10 cellular contexts compared by ENCODE assay signal in the genomic region with DNA sequence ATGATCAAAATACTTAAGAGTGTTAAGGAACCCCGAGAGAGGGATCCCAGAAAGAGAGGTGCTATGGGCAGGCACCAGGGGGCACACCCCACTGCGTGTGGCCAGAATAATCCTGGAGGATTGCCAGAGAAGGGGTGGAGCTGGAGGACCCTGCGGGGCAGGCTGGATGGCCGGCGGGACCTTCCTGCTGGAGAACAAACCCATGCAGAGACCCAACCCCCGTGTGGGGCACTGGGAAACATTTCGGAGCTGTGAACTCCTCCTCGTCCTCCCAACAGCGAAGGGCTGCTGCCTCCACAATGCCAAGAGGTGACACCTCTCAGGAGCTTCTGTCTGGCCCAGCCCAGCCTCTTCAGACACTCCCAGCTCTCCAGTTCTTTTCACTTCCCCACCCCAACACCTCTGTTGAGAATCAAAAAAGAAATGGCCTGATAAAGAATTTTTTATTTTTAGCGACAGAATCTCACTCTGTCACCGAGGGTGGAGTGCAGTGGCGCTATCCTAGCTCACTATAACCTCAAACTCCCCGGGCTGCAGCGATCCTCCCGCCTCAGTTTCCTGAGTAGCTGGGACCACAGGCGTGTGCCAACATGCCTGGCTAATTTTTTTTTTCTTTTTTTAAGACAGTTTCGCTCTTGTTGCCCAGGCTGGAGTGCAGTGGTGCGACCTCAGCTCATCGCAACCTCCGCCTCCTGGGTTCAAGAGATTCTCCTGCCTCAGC. TPM values are rescaled to one million over a fixed set of nuclear protein-coding genes. Genes with fewer than 3 reads are reported as not detected.
A peak's percentile ranks its signal among the peaks of the same experiment; 100 is the strongest.
DNase-seq lines count a peak whose midpoint lies in the region; ATAC-seq, FAIRE-seq and TF ChIP-seq lines count a peak whose summit lies in the region.
"Had no signal": no experiment of that assay in that cellular context is flagged by ENCODE, and none has a peak within 500 bp of the region (broad histone marks: within the 10 kb centered on the region; RNA-seq: fewer than 3 reads in every experiment).

No MANE protein-coding gene starts in this region.

- no peak for TF ChIP-seq EP300 in H1 (IDR thresholded peaks at IDR 0.05; ENCODE audit: borderline replicate concordance in 1 of 2, low read depth in 2 of 2, low read length in 2 of 2)

- TF ChIP-seq POLR2A in H1 (IDR thresholded peaks at IDR 0.05; ENCODE audit: control extremely low read depth in 1 of 2, low read depth in 2 of 2, low read length in 2 of 2): no peak

- H2BK20ac ChIP-seq in H1 (ENCODE audit: low read length): no peak overlapping the region

- peak overlapping the region; percentile 49; the same call in 1 of the 2 replicates for H2AFZ ChIP-seq in OCI-LY7 (ENCODE audit: low read length)
- H2AFZ ChIP-seq in H1 (ENCODE audit: low read length): no peak overlapping the region; the same call in 1 of the 2 replicates
- peak overlapping the region; percentile 83 for H2AFZ ChIP-seq in neuronal stem cell (ENCODE audit: low read length)

- H3K79me2 ChIP-seq in OCI-LY7 (ENCODE audit: insufficient read depth, low read depth, low read length) (no peaks in the 10 kb centered on the region), H1 (ENCODE audit: control insufficient read depth in 1 of 2, insufficient read depth in 2 of 2, low read length in 2 of 2) (no peaks in the 10 kb centered on the region)

- POLR2A ChIA-PET in OCI-LY7 (lab: Charles Lee) (interaction anchor here (0.8 kb wide), 2 partner anchors 8 to 90 kb away, joined by 3 read pairs; no protein-coding TSS in a partner anchor), H1 (lab: Charles Lee; ENCODE audit: partially characterized antibody) (interaction anchor here (0.8 to 4.0 kb wide), 5 partner anchors 11 to 158 kb away, joined by 3 to 19 read pairs (median 3); no protein-coding TSS in a partner anchor)

- H4K91ac ChIP-seq in H1 (replicated peaks; ENCODE audit: insufficient read length, low read length): no peak overlapping the region
- H4K91ac ChIP-seq in neuronal stem cell (ENCODE audit: low read depth, low read length, poor library complexity): no peak overlapping the region

- H3K36me3 ChIP-seq in OCI-LY7 (ENCODE audit: insufficient read depth, low read length) (no peaks in the 10 kb centered on the region), H1 (ENCODE audit: control insufficient read depth in 2 of 4, insufficient read depth in 4 of 4, low read length in 3 of 4) (no peaks in the 10 kb centered on the region), neuronal stem cell (replicated peaks in 1 of 2; ENCODE audit: control insufficient read depth in 2 of 2, insufficient read depth in 2 of 2, low read length in 2 of 2) (no peaks in the 10 kb centered on the region)

- no peaks in the 10 kb centered on the region for H3K9me3 ChIP-seq in OCI-LY7 (ENCODE audit: low read length)
- H3K9me3 ChIP-seq in H1 (ENCODE audit: insufficient read depth in 2 of 2, low read depth in 1 of 2, low read length in 1 of 2): no peaks in the 10 kb centered on the region
- H3K9me3 ChIP-seq in neuronal stem cell (replicated peaks in 1 of 2; ENCODE audit: control insufficient read depth in 2 of 2, insufficient read depth in 1 of 2, low read depth in 1 of 2, low read length in 2 of 2): no peaks in the 10 kb centered on the region

- H3K4me1 ChIP-seq in OCI-LY7 (ENCODE audit: insufficient read depth, low read length, poor library complexity, severe bottlenecking) (peaks cover 12% of the 10 kb centered on the region), H1 (replicated peaks in 1 of 4; ENCODE audit: control insufficient read depth in 3 of 4, insufficient read depth in 4 of 4, low read length in 3 of 4) (peaks cover 0 to 11% (median 4%) of the 10 kb centered on the region in 4 experiments; a peak in 4 of 7 replicates), neuronal stem cell (ENCODE audit: control insufficient read depth in 2 of 2, insufficient read depth in 1 of 2, low read depth in 1 of 2, low read length in 2 of 2) (peaks cover 0 to 4% of the 10 kb centered on the region in 2 donors)

- no peak overlapping the region for H2BK120ac ChIP-seq in H1 (replicated peaks; ENCODE audit: low read depth, low read length)
- no peak overlapping the region for H2BK120ac ChIP-seq in neuronal stem cell (ENCODE audit: low read depth, low read length)

- ATAC-seq in GM18867 (IDR thresholded peaks at IDR 0.05; ENCODE audit: unreplicated experiment): no peak

- 66% methylated on average over 19 of the region's 20 CpGs; no CpG with 5 or more reads in 1 of the 2 experiments for WGBS in H1 (ENCODE audit: extremely low coverage in 1 of 2, insufficient coverage in 1 of 2, insufficient read length in 1 of 2, insufficient replicate concordance in 2 of 2, low coverage in 1 of 2, low lambda C conversion rate in 2 of 2, missing lambda C conversion rate in 1 of 2), 2 experiments
- no CpG with 5 or more reads among the region's 20 CpGs for WGBS in neuronal stem cell (ENCODE audit: extremely low coverage in 2 of 2, insufficient read length in 2 of 2, insufficient replicate concordance in 1 of 2), 2 donors

- CTCF ChIA-PET in OCI-LY7 (lab: Charles Lee; ENCODE audit: unreplicated experiment) (no interaction called here), H1 (lab: Charles Lee; ENCODE audit: partially characterized antibody) (interaction anchor here (0.5 to 5.2 kb wide), 29 partner anchors 12 to 358 kb away, joined by 3 to 27 read pairs (median 4); no protein-coding TSS in a partner anchor)

- no TSS peak for BruUV-seq in OCI-LY7 (replicated peaks; lab: Mats Ljungman, UMichigan)

- TF ChIP-seq RAD21 in H1 (IDR thresholded peaks at IDR 0.05 in 1 of 2, conservative IDR thresholded peaks at IDR 0.05 in 1 of 2; ENCODE audit: low read depth in 2 of 2, low read length in 2 of 2): peak in 1 of 2 experiments; percentile 41; a peak in 1 of 4 replicates

- H3K4ac ChIP-seq in H1 (replicated peaks; ENCODE audit: insufficient read length, low read depth, low read length) (no peak overlapping the region), neuronal stem cell (ENCODE audit: low read length) (no peak overlapping the region)

- H3K23me2 ChIP-seq in H1 (ENCODE audit: low read depth, low read length): no peaks in the 10 kb centered on the region; the same call in 1 of the 2 replicates

- H3K27me3 ChIP-seq in H1 (replicated peaks in 1 of 4; ENCODE audit: control insufficient read depth in 3 of 4, extremely low read depth in 1 of 4, insufficient read depth in 3 of 4, low read length in 3 of 4): no peaks in the 10 kb centered on the region
- H3K27me3 ChIP-seq in neuronal stem cell (ENCODE audit: control insufficient read depth in 3 of 3, insufficient read depth in 3 of 3, low read depth in 1 of 3, low read length in 3 of 3): peaks cover 0 to 11% (median 0%) of the 10 kb centered on the region in 3 experiments

- H3K4me2 ChIP-seq in OCI-LY7 (ENCODE audit: low read length) (peak overlapping the region; percentile 43), H1 (ENCODE audit: insufficient read depth in 1 of 2, low read depth in 2 of 2, low read length in 2 of 2) (peak overlapping the region; percentile 1 to 55; a peak in 3 of 4 replicates), neuronal stem cell (ENCODE audit: insufficient read depth, low read length, poor library complexity, severe bottlenecking) (peak overlapping the region; percentile 32)

- H3K23ac ChIP-seq in H1 (ENCODE audit: insufficient read length): no peak overlapping the region
- H3K23ac ChIP-seq in neuronal stem cell (ENCODE audit: low read depth, low read length, poor library complexity): no peak overlapping the region

- H3K27ac ChIP-seq in OCI-LY7 (ENCODE audit: low read depth, low read length, poor library complexity, severe bottlenecking) (no peak overlapping the region), H1 (ENCODE audit: low read depth, low read length) (no peak overlapping the region), neuronal stem cell (replicated peaks; ENCODE audit: low read length) (no peak overlapping the region)

- H3K14ac ChIP-seq in H1 (ENCODE audit: insufficient read length) (no peak overlapping the region), neuronal stem cell (ENCODE audit: low read length) (no peak overlapping the region)

- H4K5ac ChIP-seq in H1 (ENCODE audit: insufficient read length, low read depth, low read length): no peak overlapping the region

- no peaks in the 10 kb centered on the region for H3K9me2 ChIP-seq in OCI-LY7 (ENCODE audit: insufficient read depth, low read length)

- DNase-seq in OCI-LY7 (ENCODE audit: low spot score) (no peak), H1 (ENCODE audit: low read depth in 1 of 2, low spot score in 2 of 2) (peak in 1 of 2 experiments; percentile 68), neuronal stem cell (ENCODE audit: low spot score) (no peak), posterior cingulate gyrus (no peak), DMS53 (lab: John Stamatoyannopoulos, UW) (no peak)
- DNase-seq in activated effector memory CD4-positive, alpha-beta T cell treated with anti-CD3 and anti-CD28 coated beads, Interleukin-2, amount 50 U/mL, for 16 hours: no peak

- H3K79me1 ChIP-seq in H1 (ENCODE audit: low read depth, low read length) (0 out of 2 replicates have a peak, but pooled peaks cover 2% of the 10 kb centered on the region), neuronal stem cell (ENCODE audit: low read depth, low read length) (no peaks in the 10 kb centered on the region)

- no peak overlapping the region for H2AK5ac ChIP-seq in H1 (ENCODE audit: low read depth, low read length)
- peak overlapping the region; percentile 9 for H2AK5ac ChIP-seq in neuronal stem cell (ENCODE audit: low read depth, low read length)

- H2BK5ac ChIP-seq in H1 (ENCODE audit: low read depth, low read length) (peak overlapping the region; percentile 35; the same call in 1 of the 2 replicates), neuronal stem cell (ENCODE audit: low read length) (no peak overlapping the region)

- intact Hi-C loops in OCI-LY7 (cut with micrococcal nuclease; ENCODE audit: unreplicated experiment) (loop anchor here (5.0 kb wide), 2 partner anchors 160 to 300 kb away; no protein-coding TSS in a partner anchor), posterior cingulate gyrus (cut with DNase I) (loop anchor here (5.0 kb wide), 2 partner anchors 85 to 235 kb away; no protein-coding TSS in a partner anchor)

- H4K20me1 ChIP-seq in OCI-LY7 (ENCODE audit: insufficient read depth, low read length) (no peaks in the 10 kb centered on the region), H1 (replicated peaks in 1 of 2; ENCODE audit: control insufficient read depth in 1 of 2, insufficient read depth in 2 of 2, low read length in 2 of 2) (no peaks in the 10 kb centered on the region)

- H4K8ac ChIP-seq in H1 (ENCODE audit: extremely low read depth, insufficient read depth, low read length): no peak overlapping the region
- no peak overlapping the region for H4K8ac ChIP-seq in neuronal stem cell (ENCODE audit: low read depth, low read length)

- no peak for FAIRE-seq in H1 (lab: Jason Lieb, UNC)

- H3K18ac ChIP-seq in H1 (ENCODE audit: extremely low read depth, low read length) (peak overlapping the region; percentile 48), neuronal stem cell (ENCODE audit: low read length) (peak overlapping the region; percentile 83)

- peak; percentile 37 for TF ChIP-seq CTCF in GM12873 (IDR thresholded peaks at IDR 0.05; ENCODE audit: insufficient read depth, low read depth, low read length, missing control alignments)
- no peak for TF ChIP-seq CTCF in OCI-LY7 (conservative IDR thresholded peaks at IDR 0.05; ENCODE audit: low read length)
- peak; percentile 14 to 19 (median 17) for TF ChIP-seq CTCF in H1 (IDR thresholded peaks at IDR 0.05; ENCODE audit: control extremely low read depth in 1 of 3, insufficient read depth in 1 of 3, low read depth in 1 of 3, low read length in 3 of 3)

- H3K56ac ChIP-seq in H1 (replicated peaks; ENCODE audit: insufficient read length, low read depth, low read length): no peak overlapping the region

- H3K4me3 ChIP-seq in OCI-LY7 (ENCODE audit: low read depth, low read length, poor library complexity, severe bottlenecking): no peak overlapping the region
- H3K4me3 ChIP-seq in H1 (ENCODE audit: extremely low read depth in 1 of 4, insufficient read depth in 2 of 4, low read depth in 3 of 4, low read length in 4 of 4): peak overlapping the region in 1 of 4 experiments; percentile 45; a peak in 3 of 8 replicates
- no peak overlapping the region for H3K4me3 ChIP-seq in neuronal stem cell (ENCODE audit: low read length in 2 of 2)

- H2BK12ac ChIP-seq in H1 (ENCODE audit: low read depth, low read length) (no peak overlapping the region), neuronal stem cell (ENCODE audit: low read length) (no peak overlapping the region)

- H3K9ac ChIP-seq in H1 (replicated peaks in 1 of 4; ENCODE audit: extremely low read depth in 1 of 4, low read depth in 3 of 4, low read length in 3 of 4) (no peak overlapping the region), neuronal stem cell (ENCODE audit: low read depth, low read length, poor library complexity) (no peak overlapping the region)

- H2BK15ac ChIP-seq in H1 (ENCODE audit: low read length) (no peak overlapping the region), neuronal stem cell (ENCODE audit: low read length) (no peak overlapping the region)

RNA-seq across cellular contexts. Expression of gene RHOD, which starts 25.6 kb away (rescaled TPM):
- total RNA-seq in OCI-LY7 (2014; rRNA removed; shearing (Covaris generic)): not detected in 2 replicates
- total RNA-seq in OCI-LY7 (2022): not detected in 2 replicates
- total RNA-seq in H1 (2021; fragmentation: NEBNext Ultra II Directional; extraction: Animal tissue kit (Norgen Biotek cat#: 25700)): 10.5 and 12.1 TPM in 2 replicates
- polyA plus RNA-seq in H1 (2011; rRNA removed): 17.6 and 23.7 TPM in 2 replicates
- 19.2 TPM for polyA plus RNA-seq in H1 (2011; cell fraction: cytosol; rRNA removed)
- 14.9 TPM for polyA plus RNA-seq in H1 (2011; cell fraction: nucleus; rRNA removed)
- 5.0 to 14.1 TPM (median 11.5 TPM) in 4 replicates for polyA plus RNA-seq in H1 (2012, experiment 1 of 2)
- 9.3 TPM for polyA plus RNA-seq in H1 (2012, experiment 2 of 2)
- polyA plus RNA-seq in H1 (2013, experiment 1 of 2): 9.9 TPM
- 10.5 TPM for polyA plus RNA-seq in H1 (2013, experiment 2 of 2)
- polyA minus RNA-seq in H1 (2011; rRNA and poly(A)+ RNA removed): 3.1 and 3.4 TPM in 2 replicates
- polyA minus RNA-seq in H1 (2011; cell fraction: cytosol; rRNA and poly(A)+ RNA removed): 5.1 TPM
- polyA minus RNA-seq in H1 (2011; cell fraction: nucleus; rRNA and poly(A)+ RNA removed): 3.1 TPM
- 6.5 TPM for polyA plus RNA-seq in neuronal stem cell (2013, experiment 1 of 2)
- 6.2 TPM for polyA plus RNA-seq in neuronal stem cell (2013, experiment 2 of 2)

RNA-seq across cellular contexts. Expression of gene KDM2A, which starts 36.8 kb away (rescaled TPM):
- 25.4 and 31.7 TPM in 2 replicates for total RNA-seq in OCI-LY7 (2014; rRNA removed; shearing (Covaris generic))
- total RNA-seq in OCI-LY7 (2022): 62.5 and 66.2 TPM in 2 replicates
- total RNA-seq in H1 (2021; fragmentation: NEBNext Ultra II Directional; extraction: Animal tissue kit (Norgen Biotek cat#: 25700)): 56.6 and 66.2 TPM in 2 replicates
- 55.4 and 62.0 TPM in 2 replicates for polyA plus RNA-seq in H1 (2011; rRNA removed)
- 45.5 TPM for polyA plus RNA-seq in H1 (2011; cell fraction: cytosol; rRNA removed)
- 136 TPM for polyA plus RNA-seq in H1 (2011; cell fraction: nucleus; rRNA removed)
- polyA plus RNA-seq in H1 (2012, experiment 1 of 2): 40.5 to 48.7 TPM (median 46.0 TPM) in 4 replicates
- polyA plus RNA-seq in H1 (2012, experiment 2 of 2): 22.4 TPM
- 40.0 TPM for polyA plus RNA-seq in H1 (2013, experiment 1 of 2)
- polyA plus RNA-seq in H1 (2013, experiment 2 of 2): 35.7 TPM
- 95.4 and 97.5 TPM in 2 replicates for polyA minus RNA-seq in H1 (2011; rRNA and poly(A)+ RNA removed)
- polyA minus RNA-seq in H1 (2011; cell fraction: cytosol; rRNA and poly(A)+ RNA removed): 46.6 TPM
- 75.4 TPM for polyA minus RNA-seq in H1 (2011; cell fraction: nucleus; rRNA and poly(A)+ RNA removed)
- polyA plus RNA-seq in neuronal stem cell (2013, experiment 1 of 2): 25.4 TPM
- polyA plus RNA-seq in neuronal stem cell (2013, experiment 2 of 2): 26.1 TPM

RNA-seq across cellular contexts. Expression of gene SYT12, which starts 59.3 kb away (rescaled TPM):
- 0.21 and 0.25 TPM in 2 replicates for total RNA-seq in OCI-LY7 (2014; rRNA removed; shearing (Covaris generic))
- total RNA-seq in OCI-LY7 (2022): 0.72 and 0.87 TPM in 2 replicates
- 2.8 and 3.3 TPM in 2 replicates for total RNA-seq in H1 (2021; fragmentation: NEBNext Ultra II Directional; extraction: Animal tissue kit (Norgen Biotek cat#: 25700))
- polyA plus RNA-seq in H1 (2011; rRNA removed): 1.4 and 1.9 TPM in 2 replicates
- polyA plus RNA-seq in H1 (2011; cell fraction: cytosol; rRNA removed): 2.3 TPM
- polyA plus RNA-seq in H1 (2011; cell fraction: nucleus; rRNA removed): 3.6 TPM
- polyA plus RNA-seq in H1 (2012, experiment 1 of 2): 1.5 to 3.5 TPM (median 2.3 TPM) in 4 replicates
- 1.3 TPM for polyA plus RNA-seq in H1 (2012, experiment 2 of 2)
- 1.9 TPM for polyA plus RNA-seq in H1 (2013, experiment 1 of 2)
- polyA plus RNA-seq in H1 (2013, experiment 2 of 2): 1.7 TPM
- 1.7 and 2.9 TPM in 2 replicates for polyA minus RNA-seq in H1 (2011; rRNA and poly(A)+ RNA removed)
- 2.6 TPM for polyA minus RNA-seq in H1 (2011; cell fraction: cytosol; rRNA and poly(A)+ RNA removed)
- polyA minus RNA-seq in H1 (2011; cell fraction: nucleus; rRNA and poly(A)+ RNA removed): 3.4 TPM
- 0.33 TPM for polyA plus RNA-seq in neuronal stem cell (2013, experiment 1 of 2)
- 0.33 TPM for polyA plus RNA-seq in neuronal stem cell (2013, experiment 2 of 2)
- total RNA-seq: myocyte; T-helper 1 cell treated with Interleukin-12 subunit alpha and Interleukin-12 subunit beta and Interleukin-4 antibody, amounts not matched to agents 30 ng/mL and 1 ng/mL, for 36 hours had no signal

Comparison
In these comparisons a context has a peak if more than half of its experiments do, and no peak if none do; other contexts are left out.
1. RNA of gene RHOD, which starts 25.6 kb away (total RNA-seq): 10.5 to 12.1 TPM in H1; not detected in OCI-LY7; every median in the first group is over 10 times any median in the second.
2. Peak in every context shown above with its lines, with median percentiles within 50 percentile points of each other: H3K4me2 ChIP-seq.